Comparison of ENCODE assay signal across 27 cellular contexts in genomic region chr15:38024293-38025091, GRCh38.
"Had no signal": no experiment of that assay in that cellular context is flagged by ENCODE, and none has a peak within 500 bp of the region (broad histone marks: within the 10 kb centered on the region; RNA-seq: fewer than 3 reads in every experiment).

No MANE protein-coding gene starts in this region.

- H3K4me3 ChIP-seq: adrenal gland, ascending aorta, gastroesophageal sphincter, hepatocyte, left ventricle myocardium inferior, lung, mucosa of descending colon, sigmoid colon, suprapubic skin, tibial artery, upper lobe of right lung had no signal

- DNase-seq: activated CD4-positive, alpha-beta T cell treated with anti-CD3 and anti-CD28 coated beads for 36 hours; activated CD4-positive, CD25-positive, alpha-beta regulatory T cell; activated effector memory CD4-positive, alpha-beta T cell treated with anti-CD3 and anti-CD28 coated beads, Interleukin-2, amount 50 U/mL, for 16 hours; activated naive CD4-positive, alpha-beta T cell treated with anti-CD3 and anti-CD28 coated beads for 36 hours; activated naive CD8-positive, alpha-beta T cell treated with anti-CD3 and anti-CD28 coated beads for 36 hours; activated T-cell treated with anti-CD3 and anti-CD28 coated beads for 4 hours; adrenal gland; brain microvascular endothelial cell; effector memory CD4-positive, alpha-beta T cell; erythroblast; islet precursor cell; left ventricle myocardium inferior; mucosa of descending colon; sigmoid colon; small intestine; stimulated activated CD4-positive, alpha-beta T cell treated with anti-CD3 and anti-CD28 coated beads, Interleukin-4, amount 100 ng/mL, for 24 hours; stimulated activated naive CD4-positive, alpha-beta T cell; T-cell; tibial artery; upper lobe of right lung had no signal

- H3K36me3 Mint-ChIP-seq: activated naive CD8-positive, alpha-beta T cell treated with anti-CD3 and anti-CD28 coated beads for 36 hours; natural killer cell treated with Interleukin-12 subunit alpha and Interleukin-12 subunit beta and Interleukin-15 and Interleukin-18, amount 100 ng/mL, for 72 hours; T-cell had no signal

- H2AFZ ChIP-seq: hepatocyte had no signal

- H3K27me3 Mint-ChIP-seq: progenitor cell of endocrine pancreas had no signal

- H3K4me3 Mint-ChIP-seq: activated CD4-positive, alpha-beta T cell treated with anti-CD3 and anti-CD28 coated beads for 36 hours; activated naive CD4-positive, alpha-beta T cell treated with anti-CD3 and anti-CD28 coated beads for 36 hours; activated naive CD8-positive, alpha-beta T cell treated with anti-CD3 and anti-CD28 coated beads for 36 hours; natural killer cell treated with Interleukin-12 subunit alpha and Interleukin-12 subunit beta and Interleukin-15 and Interleukin-18, amount 100 ng/mL, for 72 hours; T-cell had no signal

- ATAC-seq: activated CD4-positive, alpha-beta T cell treated with anti-CD3 and anti-CD28 coated beads for 36 hours; gastroesophageal sphincter; mucosa of descending colon; natural killer cell treated with Interleukin-12 subunit alpha and Interleukin-12 subunit beta and Interleukin-15 and Interleukin-18, amount 100 ng/mL, for 72 hours; T-cell; upper lobe of right lung had no signal

- H3K27me3 ChIP-seq: adrenal gland, ascending aorta, brain microvascular endothelial cell, gastroesophageal sphincter, hepatocyte, sigmoid colon, suprapubic skin, tibial artery, upper lobe of right lung had no signal

- H3K36me3 ChIP-seq: adrenal gland, ascending aorta, brain microvascular endothelial cell, gastroesophageal sphincter, left ventricle myocardium inferior, sigmoid colon, suprapubic skin, tibial artery, upper lobe of right lung had no signal

- H3K79me2 ChIP-seq: hepatocyte had no signal

- H3K4me2 ChIP-seq: hepatocyte had no signal

- H3K27ac Mint-ChIP-seq: activated CD4-positive, alpha-beta T cell treated with anti-CD3 and anti-CD28 coated beads for 36 hours; activated naive CD4-positive, alpha-beta T cell treated with anti-CD3 and anti-CD28 coated beads for 36 hours; activated naive CD8-positive, alpha-beta T cell treated with anti-CD3 and anti-CD28 coated beads for 36 hours; natural killer cell treated with Interleukin-12 subunit alpha and Interleukin-12 subunit beta and Interleukin-15 and Interleukin-18, amount 100 ng/mL, for 72 hours; progenitor cell of endocrine pancreas; T-cell had no signal

- FAIRE-seq: small intestine had no signal

- H3K9me3 ChIP-seq: adrenal gland, ascending aorta, gastroesophageal sphincter, mucosa of descending colon, sigmoid colon, suprapubic skin, tibial artery, upper lobe of right lung had no signal

- H3K9me3 Mint-ChIP-seq: natural killer cell treated with Interleukin-12 subunit alpha and Interleukin-12 subunit beta and Interleukin-15 and Interleukin-18, amount 100 ng/mL, for 72 hours had no signal

- H3K4me1 ChIP-seq: adrenal gland, ascending aorta, gastroesophageal sphincter, left ventricle myocardium inferior, sigmoid colon, suprapubic skin had no signal

- H3K4me1 Mint-ChIP-seq: activated CD4-positive, alpha-beta T cell treated with anti-CD3 and anti-CD28 coated beads for 36 hours; activated naive CD8-positive, alpha-beta T cell treated with anti-CD3 and anti-CD28 coated beads for 36 hours; T-cell had no signal

- H3K27ac ChIP-seq: adrenal gland, ascending aorta, brain microvascular endothelial cell, gastroesophageal sphincter, hepatocyte, left ventricle myocardium inferior, sigmoid colon, suprapubic skin, tibial artery, upper lobe of right lung had no signal
